8 cellular contexts compared by ENCODE assay signal in the genomic region with DNA sequence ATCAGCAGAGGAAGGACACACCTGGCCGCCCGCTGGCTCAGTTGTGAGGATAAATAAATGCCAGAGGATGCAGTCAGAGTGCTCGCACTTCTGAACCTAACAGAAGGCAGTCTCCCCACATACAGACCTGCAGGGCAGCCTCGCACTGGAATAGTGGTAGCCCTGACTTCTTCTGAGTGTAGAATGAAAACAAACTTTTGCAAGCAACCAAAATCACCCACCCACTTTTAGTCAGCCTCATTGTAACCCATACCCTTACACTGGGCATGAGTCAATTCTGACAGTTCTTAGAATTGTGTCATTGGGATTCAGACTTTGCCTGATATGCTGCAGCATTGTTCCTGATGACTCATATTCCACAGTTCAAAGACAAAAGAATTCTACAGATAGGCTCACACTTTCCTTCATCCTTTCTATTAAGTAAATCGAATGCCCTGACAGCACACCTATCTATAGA.
DNase-seq lines count a peak whose midpoint lies in the region; ATAC-seq and TF ChIP-seq lines count a peak whose summit lies in the region.

No MANE protein-coding gene starts in this region.

- no peaks in the 10 kb centered on the region for H3K79me2 ChIP-seq in OCI-LY7 (ENCODE audit: insufficient read depth, low read depth, low read length)

- H3K9me2 ChIP-seq in OCI-LY7 (ENCODE audit: insufficient read depth, low read length) = no peaks in the 10 kb centered on the region

- CTCF ChIA-PET in OCI-LY7 (lab: Charles Lee; ENCODE audit: unreplicated experiment) = no interaction called here

- no peak overlapping the region for H3K4me3 ChIP-seq in OCI-LY7 (ENCODE audit: low read depth, low read length, poor library complexity, severe bottlenecking)

- no peaks in the 10 kb centered on the region for H3K36me3 ChIP-seq in OCI-LY7 (ENCODE audit: insufficient read depth, low read length)

- intact Hi-C loops in OCI-LY7 (cut with micrococcal nuclease; ENCODE audit: unreplicated experiment) = no loop called here

- TF ChIP-seq CTCF in OCI-LY7 (conservative IDR thresholded peaks at IDR 0.05; ENCODE audit: low read length) = no peak

- ATAC-seq in esophagus mucosa (peak; percentile 92), GM18861 (IDR thresholded peaks at IDR 0.05; ENCODE audit: unreplicated experiment) (no peak), GM18517 (IDR thresholded peaks at IDR 0.05; ENCODE audit: unreplicated experiment) (no peak)

- POLR2A ChIA-PET in OCI-LY7 (lab: Charles Lee) = interaction anchor here (0.6 kb wide), 1 partner anchor 8 kb away, joined by 3 read pairs; no protein-coding TSS in a partner anchor

- no TSS peak for BruUV-seq in OCI-LY7 (replicated peaks; lab: Mats Ljungman, UMichigan)

- H3K9me3 ChIP-seq in OCI-LY7 (ENCODE audit: low read length) = no peaks in the 10 kb centered on the region

- no peaks in the 10 kb centered on the region for H4K20me1 ChIP-seq in OCI-LY7 (ENCODE audit: insufficient read depth, low read length)

- H3K4me1 ChIP-seq in OCI-LY7 (ENCODE audit: insufficient read depth, low read length, poor library complexity, severe bottlenecking) = no peaks in the 10 kb centered on the region

- no peak overlapping the region for H2AFZ ChIP-seq in OCI-LY7 (ENCODE audit: low read length)

- H3K27ac ChIP-seq in OCI-LY7 (ENCODE audit: low read depth, low read length, poor library complexity, severe bottlenecking) = no peak overlapping the region

- peak; percentile 20 for DNase-seq in H4 (ENCODE audit: low spot score)
- peak; percentile 72 for DNase-seq in RPMI7951 (ENCODE audit: low read depth)
- DNase-seq in smooth muscle cell of the brain vasculature (ENCODE audit: low read depth, low spot score) = peak; percentile 7
- no peak for DNase-seq in SKM-1 treated with dmso at 0.1 percent for 144 hours (lab: John Stamatoyannopoulos, UW; ENCODE audit: unreplicated experiment)
- no peak for DNase-seq in OCI-LY7 (ENCODE audit: low spot score)

- no peak overlapping the region for H3K4me2 ChIP-seq in OCI-LY7 (ENCODE audit: low read length)

Comparison
In these comparisons a context has a peak if more than half of its experiments do, and no peak if none do; other contexts are left out.
1. DNase-seq: peak in H4 (single experiment), RPMI7951 (single experiment) and smooth muscle cell of the brain vasculature (single experiment); none in SKM-1 treated with dmso at 0.1 percent for 144 hours (single experiment) and OCI-LY7 (single experiment).